In genomic region chr5:43482490-43483064, GRCh38 we compare ENCODE assay signal across 8 cellular contexts. TPM values are rescaled to one million over a fixed set of nuclear protein-coding genes. Genes with fewer than 3 reads are reported as not detected.
DNase-seq lines count a peak whose midpoint lies in the region; ATAC-seq, FAIRE-seq and TF ChIP-seq lines count a peak whose summit lies in the region.

No MANE protein-coding gene starts in this region.

- FAIRE-seq in A549 (lab: Jason Lieb, UNC), result peak; percentile 13

- H3K27me3 ChIP-seq in H7 (ENCODE audit: control insufficient read depth, insufficient read depth, low read length) (no peaks in the 10 kb centered on the region), upper lobe of left lung (no peaks in the 10 kb centered on the region)

- WGBS in A549 (ENCODE audit: missing lambda C conversion rate), result 18% methylated on average over 5 of the region's 5 CpGs
- 55 to 56% methylated on average over 5 of the region's 5 CpGs for WGBS in upper lobe of left lung, 2 donors

- no peak for TF ChIP-seq RAD21 in A549 (conservative IDR thresholded peaks at IDR 0.05 in 1 of 2, IDR thresholded peaks at IDR 0.05 in 1 of 2)

- TF ChIP-seq POLR2A in A549 (IDR thresholded peaks at IDR 0.05; ENCODE audit: low read length) (no peak), upper lobe of left lung (IDR thresholded peaks at IDR 0.05) (no peak)

- peaks cover 26% of the 10 kb centered on the region for H3K4me1 ChIP-seq in A549
- H3K4me1 ChIP-seq in upper lobe of left lung, result peaks cover 9 to 27% (median 13%) of the 10 kb centered on the region in 4 donors

- CTCF ChIA-PET in A549 (lab: Yijun Ruan, JAX), result interaction anchor here (2.4 kb wide), 1 partner anchor 92 kb away, joined by 18 read pairs; no protein-coding TSS in a partner anchor
- CTCF ChIA-PET in activated CD8-positive, alpha-beta T cell treated with anti-CD3 and anti-CD28 coated beads, Interleukin-2, amount 10 ng/mL, durations not matched to agents 7 days and 5 days (lab: Charles Lee), result interaction anchor here (0.7 kb wide), 1 partner anchor 574 kb away, joined by 3 read pairs; no protein-coding TSS in a partner anchor

- no peaks in the 10 kb centered on the region for H3K27me3 Mint-ChIP-seq in activated CD8-positive, alpha-beta T cell treated with anti-CD3 and anti-CD28 coated beads, Interleukin-2, amount 10 ng/mL, durations not matched to agents 7 days and 5 days (ENCODE audit: low read depth)

- peak overlapping the region; percentile 63 for H3K4me3 ChIP-seq in A549
- peak overlapping the region; percentile 97 for H3K4me3 ChIP-seq in H7 (ENCODE audit: insufficient read depth, low read depth, low read length)
- H3K4me3 ChIP-seq in upper lobe of left lung, result peak overlapping the region in 2 of 4 donors; percentile 73 to 76

- H3K36me3 Mint-ChIP-seq in activated CD8-positive, alpha-beta T cell treated with anti-CD3 and anti-CD28 coated beads, Interleukin-2, amount 10 ng/mL, durations not matched to agents 7 days and 5 days (ENCODE audit: low read depth), result peaks cover 14% of the 10 kb centered on the region

- ATAC-seq in A549, result no peak
- no peak for ATAC-seq in activated CD8-positive, alpha-beta T cell treated with anti-CD3 and anti-CD28 coated beads, Interleukin-2, amount 10 ng/mL, durations not matched to agents 7 days and 5 days
- no peak for ATAC-seq in upper lobe of left lung (ENCODE audit: low FRiP score in 2 of 2)
- no peak for ATAC-seq in GM18867 (IDR thresholded peaks at IDR 0.05; ENCODE audit: unreplicated experiment)
- no peak for ATAC-seq in HG02678 (IDR thresholded peaks at IDR 0.05; ENCODE audit: unreplicated experiment)

- TF ChIP-seq EP300 in A549 (IDR thresholded peaks at IDR 0.05) (no peak), upper lobe of left lung (IDR thresholded peaks at IDR 0.05) (no peak)

- H3K9me3 Mint-ChIP-seq in activated CD8-positive, alpha-beta T cell treated with anti-CD3 and anti-CD28 coated beads, Interleukin-2, amount 10 ng/mL, durations not matched to agents 7 days and 5 days (ENCODE audit: insufficient read depth), result no peaks in the 10 kb centered on the region

- peaks cover 38% of the 10 kb centered on the region for H3K4me1 Mint-ChIP-seq in activated CD8-positive, alpha-beta T cell treated with anti-CD3 and anti-CD28 coated beads, Interleukin-2, amount 10 ng/mL, durations not matched to agents 7 days and 5 days (ENCODE audit: low read depth)

- H3K4me2 ChIP-seq in A549, result peak overlapping the region; percentile 88

- DNase-seq in A549 (ENCODE audit: low read depth in 1 of 2, low spot score in 1 of 2), result peak in 1 of 2 experiments; percentile 34
- peak; percentile 23 for DNase-seq in H7
- no peak for DNase-seq in activated CD8-positive, alpha-beta T cell treated with anti-CD3 and anti-CD28 coated beads, Interleukin-2, amount 10 ng/mL, durations not matched to agents 7 days and 5 days
- DNase-seq in kidney glomerular epithelial cell (lab: John Stamatoyannopoulos, UW), result peak; percentile 62
- DNase-seq in upper lobe of left lung, result no peak
- DNase-seq in DMS53 treated with DMSO at 0.1 percent for 48 hours (lab: John Stamatoyannopoulos, UW; ENCODE audit: unreplicated experiment), result no peak

- H3K9me3 ChIP-seq in A549 (no peaks in the 10 kb centered on the region), upper lobe of left lung (no peaks in the 10 kb centered on the region)

- peak overlapping the region; percentile 100 for H3K27ac Mint-ChIP-seq in activated CD8-positive, alpha-beta T cell treated with anti-CD3 and anti-CD28 coated beads, Interleukin-2, amount 10 ng/mL, durations not matched to agents 7 days and 5 days

- H3K4me3 Mint-ChIP-seq in activated CD8-positive, alpha-beta T cell treated with anti-CD3 and anti-CD28 coated beads, Interleukin-2, amount 10 ng/mL, durations not matched to agents 7 days and 5 days, result peak overlapping the region; percentile 97

- H3K36me3 ChIP-seq in H7 (replicated peaks; ENCODE audit: control insufficient read depth, insufficient read depth, low read length) (no peaks in the 10 kb centered on the region; the same call in 1 of the 2 replicates), upper lobe of left lung (no peaks in the 10 kb centered on the region)

- H3K27ac ChIP-seq in A549, result peak overlapping the region; percentile 91 to 96
- peak overlapping the region; percentile 94 to 99 (median 96) for H3K27ac ChIP-seq in upper lobe of left lung

- TF ChIP-seq CTCF in A549 (IDR thresholded peaks at IDR 0.05), result no peak
- no peak for TF ChIP-seq CTCF in upper lobe of left lung (IDR thresholded peaks at IDR 0.05)

- POLR2A ChIA-PET in A549 (lab: Yijun Ruan, JAX), result interaction anchor here (0.9 to 2.2 kb wide), 2 partner anchors 33 to 82 kb away, joined by 3 to 31 read pairs; partner anchors contain the start of gene C5orf34
- POLR2A ChIA-PET in activated CD8-positive, alpha-beta T cell treated with anti-CD3 and anti-CD28 coated beads, Interleukin-2, amount 10 ng/mL, durations not matched to agents 7 days and 5 days (lab: Charles Lee), result interaction anchor here (1.1 to 4.0 kb wide), 3 partner anchors 169 to 532 kb away, joined by 3 to 54 read pairs (median 25); partner anchors contain the start of gene HMGCS1

TF ChIP-seq in A549, 52 proteins besides CTCF, POLR2A, EP300 and RAD21:
- TF ChIP-seq CBX8 (IDR thresholded peaks at IDR 0.05), result no peak
- no peak for TF ChIP-seq CEBPB (IDR thresholded peaks at IDR 0.05)
- TF ChIP-seq, protein P1, sequence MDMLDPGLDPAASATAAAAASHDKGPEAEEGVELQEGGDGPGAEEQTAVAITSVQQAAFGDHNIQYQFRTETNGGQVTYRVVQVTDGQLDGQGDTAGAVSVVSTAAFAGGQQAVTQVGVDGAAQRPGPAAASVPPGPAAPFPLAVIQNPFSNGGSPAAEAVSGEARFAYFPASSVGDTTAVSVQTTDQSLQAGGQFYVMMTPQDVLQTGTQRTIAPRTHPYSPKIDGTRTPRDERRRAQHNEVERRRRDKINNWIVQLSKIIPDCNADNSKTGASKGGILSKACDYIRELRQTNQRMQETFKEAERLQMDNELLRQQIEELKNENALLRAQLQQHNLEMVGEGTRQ (IDR thresholded peaks at IDR 0.05), result no peak
- TF ChIP-seq RCOR1 (IDR thresholded peaks at IDR 0.05; ENCODE audit: low read depth, low read length), result no peak
- TF ChIP-seq JUN (IDR thresholded peaks at IDR 0.05), result no peak
- TF ChIP-seq CBX2 (IDR thresholded peaks at IDR 0.05; ENCODE audit: borderline replicate concordance, low read depth), result no peak
- TF ChIP-seq KDM5A (IDR thresholded peaks at IDR 0.05), result no peak
- no peak for TF ChIP-seq GATA3 (IDR thresholded peaks at IDR 0.05; ENCODE audit: borderline replicate concordance)
- TF ChIP-seq EHMT2 (IDR thresholded peaks at IDR 0.05; ENCODE audit: low read depth), result no peak
- no peak for TF ChIP-seq MYC (IDR thresholded peaks at IDR 0.05; ENCODE audit: borderline replicate concordance, low read length)
- no peak for TF ChIP-seq FOXS1 (CRISPR knock-in tag; IDR thresholded peaks at IDR 0.05)

RNA-seq across cellular contexts. Expression of gene TMEM267, which starts 1.1 kb away (rescaled TPM):
- polyA plus RNA-seq in A549 (2011; rRNA removed) (46.1 and 47.3 TPM in 2 replicates), A549 (2017; fragmentation: RNase III; extraction: RNeasy Plus Mini Kit Qiagen cat#74134 plus additional on column Dnase treatment) (15.8 to 17.9 TPM (median 17.3 TPM) in 3 replicates)
- 8.9 and 12.5 TPM in 2 replicates for polyA plus RNA-seq in A549 (2012; cell fraction: cytosol; rRNA removed)
- polyA plus RNA-seq in A549 (2012; cell fraction: nucleus; rRNA removed), result 4.0 and 8.7 TPM in 2 replicates
- polyA minus RNA-seq in A549 (2011; rRNA and poly(A)+ RNA removed), result 17.9 and 22.7 TPM in 2 replicates
- 5.5 and 6.3 TPM in 2 replicates for total RNA-seq in H7 (2014; rRNA removed; shearing (Covaris generic))
- 10 to 100 TPM; 12.8 to 13.6 TPM for total RNA-seq in activated CD8-positive, alpha-beta T cell treated with anti-CD3 and anti-CD28 coated beads, Interleukin-2, amount 10 ng/mL, durations not matched to agents 7 days and 5 days
- 10 to 100 TPM in 4 of 6 donors, 1 to 10 TPM in 2; 3.6 to 27.2 (median 12.3) TPM for total RNA-seq in upper lobe of left lung

RNA-seq across cellular contexts. Expression of gene C5orf34, which starts 32.4 kb away (rescaled TPM):
- 11.8 and 16.1 TPM in 2 replicates for polyA plus RNA-seq in A549 (2011; rRNA removed)
- 3.3 and 3.5 TPM in 2 replicates for polyA plus RNA-seq in A549 (2012; cell fraction: cytosol; rRNA removed)
- polyA plus RNA-seq in A549 (2012; cell fraction: nucleus; rRNA removed), result 3.7 and 4.5 TPM in 2 replicates
- polyA plus RNA-seq in A549 (2017; fragmentation: RNase III; extraction: RNeasy Plus Mini Kit Qiagen cat#74134 plus additional on column Dnase treatment), result 7.1 to 7.7 TPM (median 7.6 TPM) in 3 replicates
- polyA minus RNA-seq in A549 (2011; rRNA and poly(A)+ RNA removed), result 3.0 and 4.3 TPM in 2 replicates
- 20.1 and 24.8 TPM in 2 replicates for total RNA-seq in H7 (2014; rRNA removed; shearing (Covaris generic))
- 10 to 100 TPM in 1 of 2 experiments, 1 to 10 TPM in 1; 7.7 to 10.3 TPM for total RNA-seq in activated CD8-positive, alpha-beta T cell treated with anti-CD3 and anti-CD28 coated beads, Interleukin-2, amount 10 ng/mL, durations not matched to agents 7 days and 5 days
- 1 to 10 TPM in 4 of 6 donors, under 1 TPM in 2; 0.79 to 2.1 (median 1.1) TPM for total RNA-seq in upper lobe of left lung

Comparison
In these comparisons a context has a peak if more than half of its experiments do, and no peak if none do; other contexts are left out.
1. DNase-seq: peak in H7 (single experiment) and kidney glomerular epithelial cell (single experiment); none in activated CD8-positive, alpha-beta T cell treated with anti-CD3 and anti-CD28 coated beads, Interleukin-2, amount 10 ng/mL, durations not matched to agents 7 days and 5 days (single experiment), upper lobe of left lung (0 of 2) and DMS53 treated with DMSO at 0.1 percent for 48 hours (single experiment).